ENCODE assay signal across 1 cellular context in genomic region chr3:171092467-171092911, GRCh38.
A peak's percentile ranks its signal among the peaks of the same experiment; 100 is the strongest.
TF ChIP-seq lines count a peak whose summit lies in the region.

No MANE protein-coding gene starts in this region.

TF ChIP-seq in HepG2, 621 proteins besides CTCF, POLR2A, EP300 and RAD21 (continued from another document and continues in another):
- TF ChIP-seq, protein P1, sequence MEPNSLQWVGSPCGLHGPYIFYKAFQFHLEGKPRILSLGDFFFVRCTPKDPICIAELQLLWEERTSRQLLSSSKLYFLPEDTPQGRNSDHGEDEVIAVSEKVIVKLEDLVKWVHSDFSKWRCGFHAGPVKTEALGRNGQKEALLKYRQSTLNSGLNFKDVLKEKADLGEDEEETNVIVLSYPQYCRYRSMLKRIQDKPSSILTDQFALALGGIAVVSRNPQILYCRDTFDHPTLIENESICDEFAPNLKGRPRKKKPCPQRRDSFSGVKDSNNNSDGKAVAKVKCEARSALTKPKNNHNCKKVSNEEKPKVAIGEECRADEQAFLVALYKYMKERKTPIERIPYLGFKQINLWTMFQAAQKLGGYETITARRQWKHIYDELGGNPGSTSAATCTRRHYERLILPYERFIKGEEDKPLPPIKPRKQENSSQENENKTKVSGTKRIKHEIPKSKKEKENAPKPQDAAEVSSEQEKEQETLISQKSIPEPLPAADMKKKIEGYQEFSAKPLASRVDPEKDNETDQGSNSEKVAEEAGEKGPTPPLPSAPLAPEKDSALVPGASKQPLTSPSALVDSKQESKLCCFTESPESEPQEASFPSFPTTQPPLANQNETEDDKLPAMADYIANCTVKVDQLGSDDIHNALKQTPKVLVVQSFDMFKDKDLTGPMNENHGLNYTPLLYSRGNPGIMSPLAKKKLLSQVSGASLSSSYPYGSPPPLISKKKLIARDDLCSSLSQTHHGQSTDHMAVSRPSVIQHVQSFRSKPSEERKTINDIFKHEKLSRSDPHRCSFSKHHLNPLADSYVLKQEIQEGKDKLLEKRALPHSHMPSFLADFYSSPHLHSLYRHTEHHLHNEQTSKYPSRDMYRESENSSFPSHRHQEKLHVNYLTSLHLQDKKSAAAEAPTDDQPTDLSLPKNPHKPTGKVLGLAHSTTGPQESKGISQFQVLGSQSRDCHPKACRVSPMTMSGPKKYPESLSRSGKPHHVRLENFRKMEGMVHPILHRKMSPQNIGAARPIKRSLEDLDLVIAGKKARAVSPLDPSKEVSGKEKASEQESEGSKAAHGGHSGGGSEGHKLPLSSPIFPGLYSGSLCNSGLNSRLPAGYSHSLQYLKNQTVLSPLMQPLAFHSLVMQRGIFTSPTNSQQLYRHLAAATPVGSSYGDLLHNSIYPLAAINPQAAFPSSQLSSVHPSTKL (CRISPR knock-in tag; IDR thresholded peaks at IDR 0.05), result peak; percentile 93
- no peak for TF ChIP-seq NPAS2 (CRISPR knock-in tag; IDR thresholded peaks at IDR 0.05; ENCODE audit: borderline replicate concordance)
- TF ChIP-seq, protein P2, sequence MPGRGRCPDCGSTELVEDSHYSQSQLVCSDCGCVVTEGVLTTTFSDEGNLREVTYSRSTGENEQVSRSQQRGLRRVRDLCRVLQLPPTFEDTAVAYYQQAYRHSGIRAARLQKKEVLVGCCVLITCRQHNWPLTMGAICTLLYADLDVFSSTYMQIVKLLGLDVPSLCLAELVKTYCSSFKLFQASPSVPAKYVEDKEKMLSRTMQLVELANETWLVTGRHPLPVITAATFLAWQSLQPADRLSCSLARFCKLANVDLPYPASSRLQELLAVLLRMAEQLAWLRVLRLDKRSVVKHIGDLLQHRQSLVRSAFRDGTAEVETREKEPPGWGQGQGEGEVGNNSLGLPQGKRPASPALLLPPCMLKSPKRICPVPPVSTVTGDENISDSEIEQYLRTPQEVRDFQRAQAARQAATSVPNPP (CRISPR knock-in tag; IDR thresholded peaks at IDR 0.05), result 0 out of 2 replicates have a peak, but pooled peaks have one; percentile 25
- peak; percentile 77 for TF ChIP-seq HDAC2 (CRISPR knock-in tag; IDR thresholded peaks at IDR 0.05)
- TF ChIP-seq TRIM24 (CRISPR knock-in tag; IDR thresholded peaks at IDR 0.05), result peak; percentile 92
- TF ChIP-seq DPF2 (CRISPR knock-in tag; IDR thresholded peaks at IDR 0.05; ENCODE audit: borderline replicate concordance, low read depth), result peak; percentile 84; the same call in 1 of the 2 replicates
- TF ChIP-seq DRAP1 (CRISPR knock-in tag; IDR thresholded peaks at IDR 0.05), result peak; percentile 32
- TF ChIP-seq ISL2 (CRISPR knock-in tag; IDR thresholded peaks at IDR 0.05), result peak; percentile 77
- peak; percentile 56; the same call in 1 of the 2 replicates for TF ChIP-seq FOXA3 (CRISPR knock-in tag; IDR thresholded peaks at IDR 0.05)
- peak; percentile 33; the same call in 1 of the 2 replicates for TF ChIP-seq MBD4 (IDR thresholded peaks at IDR 0.05; ENCODE audit: borderline replicate concordance, low read length)
- TF ChIP-seq, protein P3, sequence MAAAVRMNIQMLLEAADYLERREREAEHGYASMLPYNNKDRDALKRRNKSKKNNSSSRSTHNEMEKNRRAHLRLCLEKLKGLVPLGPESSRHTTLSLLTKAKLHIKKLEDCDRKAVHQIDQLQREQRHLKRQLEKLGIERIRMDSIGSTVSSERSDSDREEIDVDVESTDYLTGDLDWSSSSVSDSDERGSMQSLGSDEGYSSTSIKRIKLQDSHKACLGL (CRISPR knock-in tag; IDR thresholded peaks at IDR 0.05), result no peak
- TF ChIP-seq, protein P4, sequence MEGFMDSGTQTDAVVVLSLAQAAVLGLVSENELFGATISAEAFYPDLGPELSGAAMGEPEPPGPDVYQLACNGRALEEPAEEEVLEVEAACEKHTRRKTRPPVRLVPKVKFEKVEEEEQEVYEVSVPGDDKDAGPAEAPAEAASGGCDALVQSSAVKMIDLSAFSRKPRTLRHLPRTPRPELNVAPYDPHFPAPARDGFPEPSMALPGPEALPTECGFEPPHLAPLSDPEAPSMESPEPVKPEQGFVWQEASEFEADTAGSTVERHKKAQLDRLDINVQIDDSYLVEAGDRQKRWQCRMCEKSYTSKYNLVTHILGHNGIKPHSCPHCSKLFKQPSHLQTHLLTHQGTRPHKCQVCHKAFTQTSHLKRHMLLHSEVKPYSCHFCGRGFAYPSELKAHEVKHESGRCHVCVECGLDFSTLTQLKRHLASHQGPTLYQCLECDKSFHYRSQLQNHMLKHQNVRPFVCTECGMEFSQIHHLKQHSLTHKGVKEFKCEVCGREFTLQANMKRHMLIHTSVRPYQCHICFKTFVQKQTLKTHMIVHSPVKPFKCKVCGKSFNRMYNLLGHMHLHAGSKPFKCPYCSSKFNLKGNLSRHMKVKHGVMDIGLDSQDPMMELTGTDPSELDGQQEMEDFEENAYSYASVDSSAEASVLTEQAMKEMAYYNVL (CRISPR knock-in tag; IDR thresholded peaks at IDR 0.05; ENCODE audit: borderline replicate concordance), result peak; percentile 99
- TF ChIP-seq SOX6 (IDR thresholded peaks at IDR 0.05), result no peak
- peak; percentile 75; the same call in 1 of the 2 replicates for TF ChIP-seq SOX6 (CRISPR knock-in tag; IDR thresholded peaks at IDR 0.05)
- TF ChIP-seq SPEN (CRISPR knock-in tag; IDR thresholded peaks at IDR 0.05; ENCODE audit: low read depth), result no peak
- no peak for TF ChIP-seq LCORL (IDR thresholded peaks at IDR 0.05)
- TF ChIP-seq LCORL (CRISPR knock-in tag; IDR thresholded peaks at IDR 0.05), result peak; percentile 85
- TF ChIP-seq ZMYM2 (CRISPR knock-in tag; IDR thresholded peaks at IDR 0.05), result 0 out of 2 replicates have a peak, but pooled peaks have one; percentile 25
- peak; percentile 64; the same call in 1 of the 2 replicates for TF ChIP-seq MIXL1 (CRISPR knock-in tag; IDR thresholded peaks at IDR 0.05)
- TF ChIP-seq TARDBP (CRISPR knock-in tag; IDR thresholded peaks at IDR 0.05), result 0 out of 2 replicates have a peak, but pooled peaks have one; percentile 16
- peak; percentile 69 for TF ChIP-seq PHF21A (CRISPR knock-in tag; IDR thresholded peaks at IDR 0.05)
- TF ChIP-seq NR2F1 (CRISPR knock-in tag; IDR thresholded peaks at IDR 0.05), result peak; percentile 83 to 86
- no peak for TF ChIP-seq SP4 (CRISPR knock-in tag; IDR thresholded peaks at IDR 0.05)
- peak; percentile 82; the same call in 1 of the 2 replicates for TF ChIP-seq CHD4 (IDR thresholded peaks at IDR 0.05; ENCODE audit: borderline replicate concordance, low read length)
- no peak for TF ChIP-seq SKIL (CRISPR knock-in tag; IDR thresholded peaks at IDR 0.05; ENCODE audit: borderline replicate concordance)
- peak; percentile 67; the same call in 1 of the 2 replicates for TF ChIP-seq PPARG (CRISPR knock-in tag; conservative IDR thresholded peaks at IDR 0.05)
- peak; percentile 79 for TF ChIP-seq NR2C2 (CRISPR knock-in tag; IDR thresholded peaks at IDR 0.05; ENCODE audit: borderline replicate concordance)
- peak; percentile 92 for TF ChIP-seq NR2F6 (IDR thresholded peaks at IDR 0.05)
- peak; percentile 92 for TF ChIP-seq NR2F6 (CRISPR knock-in tag; IDR thresholded peaks at IDR 0.05)
- peak; percentile 57; the same call in 1 of the 2 replicates for TF ChIP-seq ELF3 (CRISPR knock-in tag; IDR thresholded peaks at IDR 0.05)
- TF ChIP-seq SNAI1 (CRISPR knock-in tag; IDR thresholded peaks at IDR 0.05; ENCODE audit: borderline replicate concordance), result no peak
- 0 out of 2 replicates have a peak, but pooled peaks have one; percentile 42 for TF ChIP-seq TCF7 (IDR thresholded peaks at IDR 0.05; ENCODE audit: low read depth)
- TF ChIP-seq MEF2D (CRISPR knock-in tag; IDR thresholded peaks at IDR 0.05), result no peak
- no peak for TF ChIP-seq ZSCAN22 (CRISPR knock-in tag; IDR thresholded peaks at IDR 0.05)
- no peak for TF ChIP-seq ZNF850 (CRISPR knock-in tag; conservative IDR thresholded peaks at IDR 0.05)
- TF ChIP-seq, protein P5, sequence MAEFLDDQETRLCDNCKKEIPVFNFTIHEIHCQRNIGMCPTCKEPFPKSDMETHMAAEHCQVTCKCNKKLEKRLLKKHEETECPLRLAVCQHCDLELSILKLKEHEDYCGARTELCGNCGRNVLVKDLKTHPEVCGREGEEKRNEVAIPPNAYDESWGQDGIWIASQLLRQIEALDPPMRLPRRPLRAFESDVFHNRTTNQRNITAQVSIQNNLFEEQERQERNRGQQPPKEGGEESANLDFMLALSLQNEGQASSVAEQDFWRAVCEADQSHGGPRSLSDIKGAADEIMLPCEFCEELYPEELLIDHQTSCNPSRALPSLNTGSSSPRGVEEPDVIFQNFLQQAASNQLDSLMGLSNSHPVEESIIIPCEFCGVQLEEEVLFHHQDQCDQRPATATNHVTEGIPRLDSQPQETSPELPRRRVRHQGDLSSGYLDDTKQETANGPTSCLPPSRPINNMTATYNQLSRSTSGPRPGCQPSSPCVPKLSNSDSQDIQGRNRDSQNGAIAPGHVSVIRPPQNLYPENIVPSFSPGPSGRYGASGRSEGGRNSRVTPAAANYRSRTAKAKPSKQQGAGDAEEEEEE (CRISPR knock-in tag; IDR thresholded peaks at IDR 0.05; ENCODE audit: borderline replicate concordance), result no peak
- TF ChIP-seq ZNF317 (CRISPR knock-in tag; IDR thresholded peaks at IDR 0.05), result peak; percentile 99
- peak; percentile 66; the same call in 1 of the 2 replicates for TF ChIP-seq ZNF878 (CRISPR knock-in tag; IDR thresholded peaks at IDR 0.05)
- peak; percentile 79 for TF ChIP-seq POGZ (CRISPR knock-in tag; IDR thresholded peaks at IDR 0.05)
- peak; percentile 62; the same call in 1 of the 2 replicates for TF ChIP-seq ZNF264 (CRISPR knock-in tag; IDR thresholded peaks at IDR 0.05)
- TF ChIP-seq JUN (CRISPR knock-in tag; IDR thresholded peaks at IDR 0.05), result 0 out of 2 replicates have a peak, but pooled peaks have one; percentile 33
- peak; percentile 90 for TF ChIP-seq NR2F2 (IDR thresholded peaks at IDR 0.05; ENCODE audit: borderline replicate concordance, low read depth)
- TF ChIP-seq ATF2 (CRISPR knock-in tag; IDR thresholded peaks at IDR 0.05), result peak; percentile 81
- no peak for TF ChIP-seq STAT5B (CRISPR knock-in tag; IDR thresholded peaks at IDR 0.05)
- no peak for TF ChIP-seq RNF2 (conservative IDR thresholded peaks at IDR 0.05; ENCODE audit: low read depth)
- peak; percentile 35; the same call in 1 of the 2 replicates for TF ChIP-seq RXRB (CRISPR knock-in tag; IDR thresholded peaks at IDR 0.05; ENCODE audit: borderline replicate concordance)
- peak; percentile 21; the same call in 1 of the 2 replicates for TF ChIP-seq ZNF263 (CRISPR knock-in tag; IDR thresholded peaks at IDR 0.05)
- peak; percentile 72; the same call in 1 of the 2 replicates for TF ChIP-seq ZNF331 (CRISPR knock-in tag; IDR thresholded peaks at IDR 0.05)
- TF ChIP-seq HMG20A (CRISPR knock-in tag; IDR thresholded peaks at IDR 0.05; ENCODE audit: borderline replicate concordance), result peak; percentile 93
- no peak for TF ChIP-seq CREB1 (IDR thresholded peaks at IDR 0.05)
- TF ChIP-seq CREB1 (CRISPR knock-in tag; IDR thresholded peaks at IDR 0.05), result peak; percentile 55; the same call in 1 of the 2 replicates
- TF ChIP-seq RARA (CRISPR knock-in tag; IDR thresholded peaks at IDR 0.05), result peak; percentile 50; the same call in 1 of the 2 replicates
- peak; percentile 75 for TF ChIP-seq BCL6 (CRISPR knock-in tag; IDR thresholded peaks at IDR 0.05)
- peak in 1 of 2 experiments; percentile 58; a peak in 2 of 4 replicates for TF ChIP-seq KLF16 (CRISPR knock-in tag; IDR thresholded peaks at IDR 0.05)
- no peak for TF ChIP-seq SOX13 (IDR thresholded peaks at IDR 0.05)
- peak in 1 of 2 experiments; percentile 82; a peak in 2 of 4 replicates for TF ChIP-seq SOX13 (CRISPR knock-in tag; conservative IDR thresholded peaks at IDR 0.05 in 1 of 2, IDR thresholded peaks at IDR 0.05 in 1 of 2)
- TF ChIP-seq, protein P6, sequence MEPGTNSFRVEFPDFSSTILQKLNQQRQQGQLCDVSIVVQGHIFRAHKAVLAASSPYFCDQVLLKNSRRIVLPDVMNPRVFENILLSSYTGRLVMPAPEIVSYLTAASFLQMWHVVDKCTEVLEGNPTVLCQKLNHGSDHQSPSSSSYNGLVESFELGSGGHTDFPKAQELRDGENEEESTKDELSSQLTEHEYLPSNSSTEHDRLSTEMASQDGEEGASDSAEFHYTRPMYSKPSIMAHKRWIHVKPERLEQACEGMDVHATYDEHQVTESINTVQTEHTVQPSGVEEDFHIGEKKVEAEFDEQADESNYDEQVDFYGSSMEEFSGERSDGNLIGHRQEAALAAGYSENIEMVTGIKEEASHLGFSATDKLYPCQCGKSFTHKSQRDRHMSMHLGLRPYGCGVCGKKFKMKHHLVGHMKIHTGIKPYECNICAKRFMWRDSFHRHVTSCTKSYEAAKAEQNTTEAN (CRISPR knock-in tag; conservative IDR thresholded peaks at IDR 0.05), result 0 out of 2 replicates have a peak, but pooled peaks have one; percentile 26
- TF ChIP-seq SAP130 (CRISPR knock-in tag; IDR thresholded peaks at IDR 0.05; ENCODE audit: low read depth), result peak; percentile 70; the same call in 1 of the 2 replicates
- peak; percentile 78; the same call in 1 of the 2 replicates for TF ChIP-seq NFIC (IDR thresholded peaks at IDR 0.05; ENCODE audit: low read length)
- TF ChIP-seq ZSCAN9 (CRISPR knock-in tag; IDR thresholded peaks at IDR 0.05; ENCODE audit: borderline replicate concordance), result 0 out of 2 replicates have a peak, but pooled peaks have one; percentile 42
- TF ChIP-seq RCOR2 (CRISPR knock-in tag; IDR thresholded peaks at IDR 0.05), result peak; percentile 77; the same call in 1 of the 2 replicates
- peak; percentile 82 for TF ChIP-seq CEBPB (IDR thresholded peaks at IDR 0.05; ENCODE audit: borderline replicate concordance, low read depth, low read length)
- no peak for TF ChIP-seq CHCHD3 (CRISPR knock-in tag; IDR thresholded peaks at IDR 0.05)
